In the genomic region with DNA sequence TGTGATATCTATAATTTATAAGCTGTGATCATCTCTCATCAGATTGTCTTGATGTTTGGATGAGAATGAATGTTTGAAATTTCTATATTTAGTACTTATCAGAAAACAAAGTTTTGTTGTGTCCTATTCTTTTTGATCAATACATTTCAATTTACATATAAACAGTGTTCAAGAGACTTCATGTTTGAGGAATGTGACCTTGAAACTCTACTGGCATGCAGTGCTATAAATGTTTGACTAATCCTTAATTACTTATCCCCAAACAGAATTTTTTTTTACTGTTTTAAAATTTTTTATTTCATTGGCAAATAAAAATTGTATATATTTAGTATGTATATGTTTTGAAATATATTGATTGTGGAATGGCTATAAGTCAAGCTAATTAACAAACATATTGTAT, we compare ENCODE assay signal across 22 cellular contexts. TPM values are rescaled to one million over a fixed set of nuclear protein-coding genes. Genes with fewer than 3 reads are reported as not detected.
DNase-seq lines count a peak whose midpoint lies in the region; ATAC-seq, FAIRE-seq and TF ChIP-seq lines count a peak whose summit lies in the region.
"Had no signal": no experiment of that assay in that cellular context is flagged by ENCODE, and none has a peak within 500 bp of the region (broad histone marks: within the 10 kb centered on the region; RNA-seq: fewer than 3 reads in every experiment).

No MANE protein-coding gene starts in this region.

- no peaks in the 10 kb centered on the region for H4K20me1 ChIP-seq in GM23248 (ENCODE audit: insufficient read depth)
- H4K20me1 ChIP-seq in PC-3 (ENCODE audit: low read length) = no peaks in the 10 kb centered on the region

- H3K9me3 ChIP-seq in GM23248 (ENCODE audit: low read depth) = no peaks in the 10 kb centered on the region
- H3K9me3 ChIP-seq in PC-3 (ENCODE audit: low read length) = no peaks in the 10 kb centered on the region
- no peaks in the 10 kb centered on the region for H3K9me3 ChIP-seq in kidney (ENCODE audit: control insufficient read depth in 1 of 2, low read length in 2 of 2)
- no peaks in the 10 kb centered on the region for H3K9me3 ChIP-seq in small intestine (ENCODE audit: control insufficient read depth, low read depth)
- H3K9me3 ChIP-seq: neutrophil had no signal

- H3K27me3 ChIP-seq in GM23248 (replicated peaks; ENCODE audit: insufficient read depth) (no peaks in the 10 kb centered on the region), PC-3 (ENCODE audit: low read length) (no peaks in the 10 kb centered on the region), small intestine (ENCODE audit: control insufficient read depth in 2 of 2, insufficient read depth in 2 of 2, low read length in 2 of 2) (peaks cover 4 to 10% of the 10 kb centered on the region in 2 donors)
- H3K27me3 ChIP-seq: dorsolateral prefrontal cortex had no signal

- POLR2A ChIA-PET in PC-3 (lab: Charles Lee; ENCODE audit: unreplicated experiment) = no interaction called here

- in situ Hi-C loops in GM23248 (cut with MboI) = no loop called here

- intact Hi-C loops in PC-3 (cut with micrococcal nuclease) = loop anchor here (2.0 to 10.0 kb wide), 2 partner anchors 17 to 1429 kb away; a partner anchor contains a TSS
- intact Hi-C loops in kidney (cut with DNase I) = no loop called here

- ATAC-seq in PC-3 = no peak
- no peak for ATAC-seq in HG03565 (IDR thresholded peaks at IDR 0.05; ENCODE audit: unreplicated experiment)
- ATAC-seq: activated T-cell treated with anti-CD3 and anti-CD28 coated beads, Interleukin-2, amount 50 U/mL, for 4 hours; stimulated activated memory B cell treated with anti-CD40 and anti-IgM and Interleukin-4, amounts not matched to agents 10 μg/mL and 1 μg/mL and 100 μg/mL, for 72 hours had no signal

- H3K9me2 ChIP-seq in GM23248 (ENCODE audit: insufficient read depth) (no peaks in the 10 kb centered on the region), PC-3 (replicated peaks; ENCODE audit: low read length) (no peaks in the 10 kb centered on the region)

- no peaks in the 10 kb centered on the region for H3K79me2 ChIP-seq in GM23248 (ENCODE audit: insufficient read depth)
- peaks cover 31% of the 10 kb centered on the region for H3K79me2 ChIP-seq in PC-3 (ENCODE audit: low read length)

- H3K9ac ChIP-seq in GM23248 (no peak overlapping the region), PC-3 (ENCODE audit: low read length) (peak overlapping the region; percentile 75; the same call in 1 of the 2 replicates), kidney (ENCODE audit: low read length in 2 of 2) (no peak overlapping the region)

- H2AFZ ChIP-seq in GM23248 (no peak overlapping the region), PC-3 (ENCODE audit: low read length) (peak overlapping the region; percentile 99)

- H3F3A ChIP-seq in GM23248 (ENCODE audit: insufficient read depth) (no peaks in the 10 kb centered on the region), PC-3 (ENCODE audit: low read length, unreplicated experiment) (no peaks in the 10 kb centered on the region)

- H3K4me1 ChIP-seq in GM23248 (ENCODE audit: insufficient read depth) (no peaks in the 10 kb centered on the region; the same call in 1 of the 2 replicates), PC-3 (ENCODE audit: insufficient read depth, low read length) (peaks cover 18% of the 10 kb centered on the region), kidney (ENCODE audit: control insufficient read depth in 1 of 2, insufficient read depth in 1 of 2, low read depth in 1 of 2, low read length in 2 of 2) (peaks cover 5 to 11% of the 10 kb centered on the region in 2 donors), small intestine (ENCODE audit: control insufficient read depth in 2 of 2, insufficient read depth in 1 of 2, low read depth in 1 of 2, low read length in 1 of 2) (peaks cover 0 to 4% of the 10 kb centered on the region in 2 donors)

- H3K27ac ChIP-seq in GM23248 = no peak overlapping the region
- no peak overlapping the region for H3K27ac ChIP-seq in PC-3 (ENCODE audit: low read length)
- peak overlapping the region; percentile 87 to 89 for H3K27ac ChIP-seq in kidney (ENCODE audit: low read depth in 2 of 2, low read length in 2 of 2)
- no peak overlapping the region for H3K27ac ChIP-seq in small intestine (ENCODE audit: low read depth in 1 of 2, low read length in 1 of 2)
- H3K27ac ChIP-seq: neutrophil had no signal

- H3K4me2 ChIP-seq in GM23248 (ENCODE audit: unreplicated experiment) (peak overlapping the region; percentile 88), PC-3 (ENCODE audit: low read length) (peak overlapping the region; percentile 86)

- no TSS peak for BruUV-seq in PC-3 (replicated peaks; lab: Mats Ljungman, UMichigan)

- no peaks in the 10 kb centered on the region for H3K36me3 ChIP-seq in GM23248 (ENCODE audit: low read depth)
- no peaks in the 10 kb centered on the region for H3K36me3 ChIP-seq in PC-3 (ENCODE audit: low read depth, low read length)
- no peaks in the 10 kb centered on the region for H3K36me3 ChIP-seq in kidney (ENCODE audit: control insufficient read depth in 1 of 2, insufficient read depth in 2 of 2, low read length in 2 of 2)
- no peaks in the 10 kb centered on the region for H3K36me3 ChIP-seq in small intestine (ENCODE audit: control insufficient read depth in 2 of 2, insufficient read depth in 2 of 2, low read length in 2 of 2)
- H3K36me3 ChIP-seq: neutrophil had no signal

- no peak overlapping the region for H3K4me3 ChIP-seq in GM23248
- peak overlapping the region; percentile 82 for H3K4me3 ChIP-seq in PC-3 (ENCODE audit: low read length)
- peak overlapping the region; percentile 59 to 71 for H3K4me3 ChIP-seq in kidney (ENCODE audit: low read length in 2 of 2)
- no peak overlapping the region for H3K4me3 ChIP-seq in small intestine (ENCODE audit: low read depth in 1 of 2, low read length in 2 of 2)

- FAIRE-seq in kidney (lab: Jason Lieb, UNC) (peak; percentile 92), small intestine (lab: Jason Lieb, UNC) (no peak)
- FAIRE-seq: frontal cortex, H54 had no signal

- DNase-seq in GM23248 (no peak), PC-3 (no peak), kidney (no peak), renal cortical epithelial cell (ENCODE audit: low read depth) (peak; percentile 61), AG08396 (ENCODE audit: low spot score) (no peak), small intestine (no peak)
- DNase-seq: activated naive CD4-positive, alpha-beta T cell treated with Interleukin-2 at 50 U/mL for 16 hours; activated T-cell treated with anti-CD3 and anti-CD28 coated beads, Interleukin-2, amount 50 U/mL, for 4 hours; anterior cingulate cortex; central memory CD4-positive, alpha-beta T cell; dorsolateral prefrontal cortex; Kasumi-1; midbrain; NCI-H1105 treated with DMSO at 0.1 percent for 48 hours; NCI-H446; NK-92 treated with Interleukin-12 subunit alpha and Interleukin-12 subunit beta, amount 100 ng/mL, for 24 hours; RPMI8226 had no signal

- TF ChIP-seq CTCF in PC-3 (conservative IDR thresholded peaks at IDR 0.05; ENCODE audit: low read depth, low read length) (no peak), kidney (IDR thresholded peaks at IDR 0.05; ENCODE audit: borderline replicate concordance, extremely low read depth, insufficient read depth) (no peak)

- CTCF ChIA-PET in PC-3 (lab: Charles Lee) = no interaction called here

RNA-seq across cellular contexts. Expression of a gene that starts 1.5 kb away (rescaled TPM):
- 0.65 and 0.76 TPM in 2 replicates for total RNA-seq in GM23248 (2014; rRNA removed; shearing (Covaris generic))
- polyA plus RNA-seq in GM23248 (2016; fragmentation: Nextera tagmentation; extraction: Ambion mirVana) (0.44 and 0.49 TPM in 2 replicates), kidney (ENCODE audit: insufficient read depth, low read depth, low replicate concordance) (7.0 TPM), small intestine (under 1 TPM in 2 of 3 donors, not detected in 1; 0.27 to 0.48 TPM)
- total RNA-seq in PC-3 (2014; rRNA removed) (3.4 and 4.5 TPM in 2 replicates), kidney (11.6 TPM), renal cortical epithelial cell (18.8 and 32.8 TPM in 2 replicates)
- total RNA-seq: activated T-cell treated with anti-CD3 and anti-CD28 coated beads, Interleukin-2, amount 50 U/mL, for 4 hours had no signal

Comparison
In these comparisons a context has a peak if more than half of its experiments do, and no peak if none do; other contexts are left out.
1. H3K27ac ChIP-seq: peak in kidney (2 of 2); none in GM23248 (single experiment), PC-3 (single experiment) and small intestine (0 of 2).
2. H3K4me3 ChIP-seq: peak in PC-3 (single experiment) and kidney (2 of 2); none in GM23248 (single experiment) and small intestine (0 of 2).